ENCODE assay signal across 16 cellular contexts in genomic region chr4:96558466-96558865, GRCh38.
A peak's percentile ranks its signal among the peaks of the same experiment; 100 is the strongest.
DNase-seq lines count a peak whose midpoint lies in the region; ATAC-seq and TF ChIP-seq lines count a peak whose summit lies in the region.
"Had no signal": no experiment of that assay in that cellular context is flagged by ENCODE, and none has a peak within 500 bp of the region (broad histone marks: within the 10 kb centered on the region; RNA-seq: fewer than 3 reads in every experiment).

No MANE protein-coding gene starts in this region.

- ATAC-seq in GM23338 (no peak), GM21576 (IDR thresholded peaks at IDR 0.05; ENCODE audit: unreplicated experiment) (no peak)

- H3K27me3 ChIP-seq in GM23338 (ENCODE audit: insufficient read depth) (no peaks in the 10 kb centered on the region), neural progenitor cell (no peaks in the 10 kb centered on the region), uterus (no peaks in the 10 kb centered on the region)

- H3K36me3 Mint-ChIP-seq in GM23338 (ENCODE audit: low read depth) (no peaks in the 10 kb centered on the region), neural progenitor cell (no peaks in the 10 kb centered on the region)
- H3K36me3 Mint-ChIP-seq in activated naive CD4-positive, alpha-beta T cell treated with anti-CD3 and anti-CD28 coated beads for 36 hours (ENCODE audit: low read depth): no peaks in the 10 kb centered on the region

- no peaks in the 10 kb centered on the region for H3K4me1 Mint-ChIP-seq in GM23338
- H3K4me1 Mint-ChIP-seq in neural progenitor cell: no peaks in the 10 kb centered on the region
- H3K4me1 Mint-ChIP-seq in activated naive CD4-positive, alpha-beta T cell treated with anti-CD3 and anti-CD28 coated beads for 36 hours (ENCODE audit: low read depth): no peaks in the 10 kb centered on the region
- H3K4me1 Mint-ChIP-seq: B cell had no signal

- H3K4me3 ChIP-seq in GM23338 (no peak overlapping the region), neural progenitor cell (no peak overlapping the region), uterus (no peak overlapping the region)

- H3K27me3 Mint-ChIP-seq in GM23338 (ENCODE audit: insufficient read depth, low read depth, poor library complexity) (no peaks in the 10 kb centered on the region), neural progenitor cell (ENCODE audit: insufficient read depth, low read depth) (no peaks in the 10 kb centered on the region)
- H3K27me3 Mint-ChIP-seq in activated naive CD4-positive, alpha-beta T cell treated with anti-CD3 and anti-CD28 coated beads for 36 hours (ENCODE audit: low read depth): no peaks in the 10 kb centered on the region
- H3K27me3 Mint-ChIP-seq: B cell; CD4-positive, alpha-beta T cell had no signal

- no peaks in the 10 kb centered on the region for H3F3A ChIP-seq in GM23338 (replicated peaks; ENCODE audit: low read depth)
- H3F3A ChIP-seq in neural progenitor cell (ENCODE audit: low read depth): no peaks in the 10 kb centered on the region

- DNase-seq in GM23338 (ENCODE audit: low spot score) (no peak), brain pericyte (ENCODE audit: low read depth, low spot score) (peak; percentile 94), iris pigment epithelial cell (ENCODE audit: low read depth) (peak; percentile 9), neural progenitor cell (ENCODE audit: low spot score) (no peak), uterus (no peak)
- no peak for DNase-seq in stimulated activated CD4-positive, alpha-beta T cell treated with anti-CD3 and anti-CD28 coated beads, Interleukin-4, amount 100 ng/mL, for 4 hours
- no peak for DNase-seq in activated naive CD4-positive, alpha-beta T cell treated with anti-CD3 and anti-CD28 coated beads for 36 hours
- DNase-seq: C1 segment of cervical spinal cord; Calu3; CD4-positive, alpha-beta T cell; DMS79; EL; HCEC 1CT; IMR-90 had no signal

- H3K4me1 ChIP-seq in GM23338 (ENCODE audit: insufficient read depth) (no peaks in the 10 kb centered on the region), neural progenitor cell (no peaks in the 10 kb centered on the region), uterus (no peaks in the 10 kb centered on the region)

- H3K9me3 Mint-ChIP-seq in GM23338: no peaks in the 10 kb centered on the region
- no peaks in the 10 kb centered on the region for H3K9me3 Mint-ChIP-seq in neural progenitor cell
- H3K9me3 Mint-ChIP-seq in activated naive CD4-positive, alpha-beta T cell treated with anti-CD3 and anti-CD28 coated beads for 36 hours: no peaks in the 10 kb centered on the region

- H2AFZ ChIP-seq in GM23338 (no peak overlapping the region), neural progenitor cell (replicated peaks) (peak overlapping the region; percentile 9)

- H3K36me3 ChIP-seq in GM23338 (ENCODE audit: insufficient read depth) (no peaks in the 10 kb centered on the region), neural progenitor cell (no peaks in the 10 kb centered on the region), uterus (no peaks in the 10 kb centered on the region)

- CTCF ChIA-PET in activated naive CD4-positive, alpha-beta T cell treated with anti-CD3 and anti-CD28 coated beads for 36 hours (lab: Charles Lee): no interaction called here

- H4K20me1 ChIP-seq in GM23338 (replicated peaks; ENCODE audit: insufficient read depth) (no peaks in the 10 kb centered on the region), neural progenitor cell (ENCODE audit: low read depth) (no peaks in the 10 kb centered on the region)

- no peak overlapping the region for H3K9ac ChIP-seq in neural progenitor cell

- no peak for TF ChIP-seq CTCF in GM23338 (conservative IDR thresholded peaks at IDR 0.05; ENCODE audit: low read depth in 2 of 2)
- TF ChIP-seq CTCF in neural progenitor cell (IDR thresholded peaks at IDR 0.05): no peak
- no peak for TF ChIP-seq CTCF in uterus (IDR thresholded peaks at IDR 0.05)

- no peak for TF ChIP-seq POLR2A in uterus (IDR thresholded peaks at IDR 0.05)

- no peak overlapping the region for H3K4me2 ChIP-seq in GM23338
- H3K4me2 ChIP-seq in neural progenitor cell: no peak overlapping the region

- no peak overlapping the region for H3K27ac ChIP-seq in GM23338 (ENCODE audit: low read depth)
- no peak overlapping the region for H3K27ac ChIP-seq in neural progenitor cell
- no peak overlapping the region for H3K27ac ChIP-seq in uterus

- H3K27ac Mint-ChIP-seq in GM23338 (peak overlapping the region; percentile 47; the same call in 1 of the 2 replicates), neural progenitor cell (no peak overlapping the region)
- no peak overlapping the region for H3K27ac Mint-ChIP-seq in activated naive CD4-positive, alpha-beta T cell treated with anti-CD3 and anti-CD28 coated beads for 36 hours
- H3K27ac Mint-ChIP-seq: B cell; CD4-positive, alpha-beta T cell had no signal

- intact Hi-C loops in uterus (cut with DNase I; ENCODE audit: low total_unique reads): no loop called here
- intact Hi-C loops in activated naive CD4-positive, alpha-beta T cell treated with anti-CD3 and anti-CD28 coated beads for 36 hours (cut with micrococcal nuclease): no loop called here

- H3K9me2 ChIP-seq in GM23338 (ENCODE audit: insufficient read depth): peaks cover 4% of the 10 kb centered on the region

- H3K4me3 Mint-ChIP-seq in GM23338: no peak overlapping the region
- no peak overlapping the region for H3K4me3 Mint-ChIP-seq in neural progenitor cell
- H3K4me3 Mint-ChIP-seq in activated naive CD4-positive, alpha-beta T cell treated with anti-CD3 and anti-CD28 coated beads for 36 hours: no peak overlapping the region
- H3K4me3 Mint-ChIP-seq: B cell; CD4-positive, alpha-beta T cell had no signal

- H3K9me3 ChIP-seq in neural progenitor cell (ENCODE audit: low read depth) (no peaks in the 10 kb centered on the region), uterus (no peaks in the 10 kb centered on the region)

- no peaks in the 10 kb centered on the region for H3K79me2 ChIP-seq in GM23338 (replicated peaks; ENCODE audit: insufficient read depth)
- no peaks in the 10 kb centered on the region for H3K79me2 ChIP-seq in neural progenitor cell (ENCODE audit: low read depth)

TF ChIP-seq in GM23338, 12 proteins besides CTCF, POLR2A, EP300 and RAD21 (continues in another document):
- no peak for TF ChIP-seq ETS1 (IDR thresholded peaks at IDR 0.05)

Comparison
In these comparisons a context has a peak if more than half of its experiments do, and no peak if none do; other contexts are left out.
1. DNase-seq: peak in brain pericyte (single experiment) and iris pigment epithelial cell (single experiment); none in GM23338 (single experiment), neural progenitor cell (single experiment), stimulated activated CD4-positive, alpha-beta T cell treated with anti-CD3 and anti-CD28 coated beads, Interleukin-4, amount 100 ng/mL, for 4 hours (0 of 2), uterus (0 of 2) and activated naive CD4-positive, alpha-beta T cell treated with anti-CD3 and anti-CD28 coated beads for 36 hours (single experiment).